7 cellular contexts compared by ENCODE assay signal in genomic region chr1:23826590-23826989, GRCh38. TPM values are rescaled to one million over a fixed set of nuclear protein-coding genes. Genes with fewer than 3 reads are reported as not detected.
DNase-seq lines count a peak whose midpoint lies in the region; ATAC-seq, FAIRE-seq and TF ChIP-seq lines count a peak whose summit lies in the region.
"Not testable (repeated sequence)": the region's sequence is repeated elsewhere in the genome, so short reads cannot be mapped to it uniquely, and the experiment has no call there.

No MANE protein-coding gene starts in this region.

- peak overlapping the region in 4 of 8 donors; percentile 9 to 98 (median 64) for H3K27ac Mint-ChIP-seq in CD8-positive, alpha-beta memory T cell
- H3K27ac Mint-ChIP-seq in T-cell: peak overlapping the region in 1 of 2 donors; percentile 97
- not testable (repeated sequence) for H3K27ac Mint-ChIP-seq in activated T-cell treated with anti-CD3 and anti-CD28 coated beads, Interleukin-2, amount 50 U/mL, for 72 hours; immature natural killer cell; nephron
- peak overlapping the region; percentile 98 for H3K27ac Mint-ChIP-seq in stimulated activated memory B cell treated with anti-CD40 and anti-IgM and Interleukin-4, amounts not matched to agents 10 μg/mL and 1 μg/mL and 100 μg/mL, for 72 hours

- not testable (repeated sequence) for H3K9me3 Mint-ChIP-seq in CD8-positive, alpha-beta memory T cell; T-cell; activated T-cell treated with anti-CD3 and anti-CD28 coated beads, Interleukin-2, amount 50 U/mL, for 72 hours; immature natural killer cell; nephron; stimulated activated memory B cell treated with anti-CD40 and anti-IgM and Interleukin-4, amounts not matched to agents 10 μg/mL and 1 μg/mL and 100 μg/mL, for 72 hours

- not testable (repeated sequence) for ATAC-seq in T-cell (replicated peaks in 1 of 4); activated T-cell treated with anti-CD3 and anti-CD28 coated beads, Interleukin-2, amount 50 U/mL, for 72 hours (replicated peaks in 1 of 2); GM12878; stimulated activated memory B cell treated with anti-CD40 and anti-IgM and Interleukin-4, amounts not matched to agents 10 μg/mL and 1 μg/mL and 100 μg/mL, for 72 hours

- not testable (repeated sequence) for TF ChIP-seq EP300 in GM12878 (IDR thresholded peaks at IDR 0.05; ENCODE audit: borderline replicate concordance in 1 of 2, control insufficient read depth in 1 of 2, low read depth in 2 of 2, low read length in 2 of 2)

- not testable (repeated sequence) for FAIRE-seq in GM12878 (lab: Jason Lieb, UNC)

- RAD21 ChIA-PET in GM12878 (lab: Charles Lee; ENCODE audit: unreplicated experiment): interaction anchor here (1.2 to 2.4 kb wide), 3 partner anchors 63 to 90 kb away, joined by 3 to 9 read pairs (median 6); no protein-coding TSS in a partner anchor

- not testable (repeated sequence) for TF ChIP-seq CTCF in GM12878 (IDR thresholded peaks at IDR 0.05 in 2 of 3, conservative IDR thresholded peaks at IDR 0.05 in 1 of 3; ENCODE audit: control insufficient read depth in 2 of 3, extremely low read depth in 1 of 3, insufficient read depth in 1 of 3, low read depth in 3 of 3, low read length in 3 of 3); nephron (IDR thresholded peaks at IDR 0.05; ENCODE audit: unreplicated experiment in 3 of 3)

- H2AFZ ChIP-seq in GM12878 (ENCODE audit: control insufficient read depth, low read depth, low read length): not testable (repeated sequence)

- not testable (repeated sequence) for H3K9me3 ChIP-seq in CD8-positive, alpha-beta memory T cell (ENCODE audit: low read length); GM12878 (replicated peaks; ENCODE audit: control insufficient read depth, insufficient read depth, low read length)

- CTCF ChIA-PET in CD8-positive, alpha-beta memory T cell (lab: Charles Lee): interaction anchor here (10.9 kb wide), 1 partner anchor 16 kb away, joined by 78 read pairs; no protein-coding TSS in a partner anchor
- CTCF ChIA-PET in T-cell (lab: Charles Lee): not testable (repeated sequence)
- CTCF ChIA-PET in GM12878 (lab: Yijun Ruan, JAX): interaction anchor here (0.6 to 2.7 kb wide), 3 partner anchors 8 to 90 kb away, joined by 3 to 19 read pairs (median 3); no protein-coding TSS in a partner anchor

- not testable (repeated sequence) for H4K20me1 ChIP-seq in GM12878 (ENCODE audit: control insufficient read depth, insufficient read depth)

- H3K4me3 ChIP-seq in CD8-positive, alpha-beta memory T cell (ENCODE audit: low read length); GM12878: not testable (repeated sequence)

- intact Hi-C loops in GM12878 (cut with micrococcal nuclease; ENCODE audit: unreplicated experiment): loop anchor here (1.0 kb wide), 1 partner anchor 39 kb away; no protein-coding TSS in a partner anchor

- not testable (repeated sequence) for H3K27me3 ChIP-seq in CD8-positive, alpha-beta memory T cell (ENCODE audit: insufficient read depth, low read length, poor library complexity, severe bottlenecking); GM12878 (replicated peaks in 1 of 2; ENCODE audit: control insufficient read depth in 2 of 2, insufficient read depth in 2 of 2, low read length in 1 of 2)

- not testable (repeated sequence) for H3K36me3 Mint-ChIP-seq in CD8-positive, alpha-beta memory T cell; T-cell; activated T-cell treated with anti-CD3 and anti-CD28 coated beads, Interleukin-2, amount 50 U/mL, for 72 hours (ENCODE audit: insufficient read depth in 2 of 2); immature natural killer cell; nephron (ENCODE audit: low read depth); stimulated activated memory B cell treated with anti-CD40 and anti-IgM and Interleukin-4, amounts not matched to agents 10 μg/mL and 1 μg/mL and 100 μg/mL, for 72 hours

- peak overlapping the region in 6 of 7 donors; percentile 67 to 97 (median 94) for H3K4me3 Mint-ChIP-seq in CD8-positive, alpha-beta memory T cell
- H3K4me3 Mint-ChIP-seq in T-cell: peak overlapping the region; percentile 93 to 95 (median 94)
- H3K4me3 Mint-ChIP-seq in activated T-cell treated with anti-CD3 and anti-CD28 coated beads, Interleukin-2, amount 50 U/mL, for 72 hours: peak overlapping the region; percentile 95 to 97
- peak overlapping the region; percentile 49 to 96 (median 60) for H3K4me3 Mint-ChIP-seq in immature natural killer cell
- H3K4me3 Mint-ChIP-seq in nephron: peak overlapping the region; percentile 61 to 64 (median 62)
- peak overlapping the region; percentile 41 for H3K4me3 Mint-ChIP-seq in stimulated activated memory B cell treated with anti-CD40 and anti-IgM and Interleukin-4, amounts not matched to agents 10 μg/mL and 1 μg/mL and 100 μg/mL, for 72 hours

- H3K4me1 ChIP-seq in CD8-positive, alpha-beta memory T cell (ENCODE audit: insufficient read depth, low read length): peaks cover 12% of the 10 kb centered on the region
- H3K4me1 ChIP-seq in GM12878 (ENCODE audit: control insufficient read depth, insufficient read depth, low read length): not testable (repeated sequence)

- SMC1A ChIA-PET in GM12878 (lab: Charles Lee; ENCODE audit: uncharacterized antibody, unreplicated experiment): interaction anchor here (0.7 to 1.5 kb wide), 4 partner anchors 8 to 83 kb away, joined by 3 to 5 read pairs (median 4); no protein-coding TSS in a partner anchor

- BruUV-seq in GM12878 (replicated peaks; lab: Mats Ljungman, UMichigan): not testable (repeated sequence)

- H3K79me2 ChIP-seq in GM12878 (ENCODE audit: control insufficient read depth, insufficient read depth, low read length): peaks cover 10% of the 10 kb centered on the region

- POLR2A ChIA-PET in CD8-positive, alpha-beta memory T cell (lab: Charles Lee): interaction anchor here (0.7 to 1.4 kb wide), 2 partner anchors 26 to 35 kb away, joined by 3 to 6 read pairs; partner anchors contain the start of gene GALE
- POLR2A ChIA-PET in T-cell (lab: Charles Lee) (interaction anchor here in 1 of 2 donors (0.6 kb wide), 1 partner anchor 135 kb away, joined by 4 read pairs; the partner anchor contains the start of gene RPL11), GM12878 (lab: Charles Lee) (interaction anchor here (0.9 to 3.5 kb wide), 3 partner anchors 16 to 84 kb away, joined by 3 to 22 read pairs (median 19); partner anchors contain the start of gene GALE)

- over 99% methylated on average over 13 of the region's 13 CpGs for WGBS in GM12878 (ENCODE audit: insufficient coverage, insufficient replicate concordance, low lambda C conversion rate, missing lambda C conversion rate)

- not testable (repeated sequence) for DNase-seq in CD8-positive, alpha-beta memory T cell; T-cell; activated T-cell treated with anti-CD3 and anti-CD28 coated beads, Interleukin-2, amount 50 U/mL, for 72 hours; GM12878 (ENCODE audit: low read depth, low spot score); immature natural killer cell

- not testable (repeated sequence) for H3K36me3 ChIP-seq in CD8-positive, alpha-beta memory T cell (ENCODE audit: insufficient read depth, low read length); GM12878 (ENCODE audit: control insufficient read depth in 2 of 2, insufficient read depth in 2 of 2, low read length in 1 of 2)

- H3K9ac ChIP-seq in GM12878 (ENCODE audit: control insufficient read depth, insufficient read depth, low read length): not testable (repeated sequence)

- peak overlapping the region; percentile 84; the same call in 1 of the 2 replicates for H3K4me2 ChIP-seq in GM12878 (ENCODE audit: control insufficient read depth, insufficient read depth)

- H3K27ac ChIP-seq in CD8-positive, alpha-beta memory T cell (ENCODE audit: low read depth, low read length); GM12878 (ENCODE audit: control insufficient read depth, insufficient read depth): not testable (repeated sequence)

- not testable (repeated sequence) for TF ChIP-seq RAD21 in GM12878 (IDR thresholded peaks at IDR 0.05; ENCODE audit: insufficient read depth, low read depth, low read length)

- in situ Hi-C loops in GM12878 (cut with MboI): not testable (repeated sequence)

- H3K27me3 Mint-ChIP-seq in CD8-positive, alpha-beta memory T cell; T-cell; activated T-cell treated with anti-CD3 and anti-CD28 coated beads, Interleukin-2, amount 50 U/mL, for 72 hours (ENCODE audit: low read depth); nephron (ENCODE audit: low read depth); stimulated activated memory B cell treated with anti-CD40 and anti-IgM and Interleukin-4, amounts not matched to agents 10 μg/mL and 1 μg/mL and 100 μg/mL, for 72 hours: not testable (repeated sequence)
- H3K27me3 Mint-ChIP-seq in immature natural killer cell (ENCODE audit: low read depth in 3 of 3): peaks cover 4 to 11% (median 6%) of the 10 kb centered on the region in 3 donors

- H3K4me1 Mint-ChIP-seq in CD8-positive, alpha-beta memory T cell: peaks cover 22 to 24% (median 24%) of the 10 kb centered on the region in 3 donors
- H3K4me1 Mint-ChIP-seq in T-cell (peaks cover 22 to 32% (median 26%) of the 10 kb centered on the region in 3 donors), immature natural killer cell (peaks cover 19 to 29% of the 10 kb centered on the region in 2 donors), nephron (peaks cover 11% of the 10 kb centered on the region)
- peaks cover 27% of the 10 kb centered on the region for H3K4me1 Mint-ChIP-seq in activated T-cell treated with anti-CD3 and anti-CD28 coated beads, Interleukin-2, amount 50 U/mL, for 72 hours (ENCODE audit: low read depth)
- peaks cover 25% of the 10 kb centered on the region for H3K4me1 Mint-ChIP-seq in stimulated activated memory B cell treated with anti-CD40 and anti-IgM and Interleukin-4, amounts not matched to agents 10 μg/mL and 1 μg/mL and 100 μg/mL, for 72 hours

- TF ChIP-seq POLR2A in GM12878 (IDR thresholded peaks at IDR 0.05; ENCODE audit: low read depth, low read length): not testable (repeated sequence)

RNA-seq across cellular contexts. Expression of gene HMGCL, which starts 1.4 kb away (rescaled TPM):
- 10 to 100 TPM; 24.7 to 25.3 TPM for total RNA-seq in CD8-positive, alpha-beta memory T cell
- 28.0 TPM for polyA plus RNA-seq in CD8-positive, alpha-beta memory T cell
- 10 to 100 TPM; 14.5 to 39.0 (median 32.9) TPM for total RNA-seq in T-cell
- 10 to 100 TPM; 44.1 to 47.4 TPM for total RNA-seq in activated T-cell treated with anti-CD3 and anti-CD28 coated beads, Interleukin-2, amount 50 U/mL, for 72 hours
- 49.0 and 49.4 TPM in 2 replicates for total RNA-seq in GM12878 (2013; cell fraction: nucleolus; rRNA removed)
- 34.2 and 35.9 TPM in 2 replicates for total RNA-seq in GM12878 (2014; rRNA removed)
- total RNA-seq in GM12878 (2014; rRNA removed; fragmentation: Illumina TruSeq; extraction: Trizol): 29.4 and 34.0 TPM in 2 replicates
- 29.4 and 33.1 TPM in 2 replicates for total RNA-seq in GM12878 (2021)
- 32.9 TPM for polyA plus RNA-seq in GM12878 (2011; ENCODE audit: low read depth)
- polyA plus RNA-seq in GM12878 (2011; rRNA removed): 30.6 and 35.5 TPM in 2 replicates
- 35.9 and 40.0 TPM in 2 replicates for polyA plus RNA-seq in GM12878 (2011; cell fraction: cytosol; rRNA removed)
- 21.1 and 28.7 TPM in 2 replicates for polyA plus RNA-seq in GM12878 (2011; cell fraction: nucleus; rRNA removed)
- polyA plus RNA-seq in GM12878 (2012): 32.2 and 51.7 TPM in 2 replicates
- polyA plus RNA-seq in GM12878 (2014; fragmentation: Illumina TruSeq; extraction: Trizol): 28.0 and 34.2 TPM in 2 replicates
- polyA plus RNA-seq in GM12878 (2014; fragmentation: Nextera tagmentation; extraction: Ambion mirVana): 100 to 1,000 TPM in 1 of 2 experiments, 10 to 100 TPM in 1; 75.9 to 127 TPM
- polyA plus RNA-seq in GM12878 (2014; rRNA removed): 32.1 and 37.3 TPM in 2 replicates
- 10 to 100 TPM; 40.1 to 40.5 TPM for polyA plus RNA-seq in GM12878 (2016; fragmentation: Nextera tagmentation; extraction: Ambion mirVana)
- polyA minus RNA-seq in GM12878 (2011; rRNA and poly(A)+ RNA removed): 25.5 and 28.4 TPM in 2 replicates
- 6.3 and 8.2 TPM in 2 replicates for polyA minus RNA-seq in GM12878 (2011; cell fraction: cytosol; rRNA and poly(A)+ RNA removed)
- 8.8 and 12.3 TPM in 2 replicates for polyA minus RNA-seq in GM12878 (2011; cell fraction: nucleus; rRNA and poly(A)+ RNA removed)
- 10 to 100 TPM; 32.8 to 57.9 (median 36.2) TPM for polyA plus RNA-seq in immature natural killer cell

RNA-seq across cellular contexts. Expression of gene GALE, which starts 26.0 kb away (rescaled TPM):
- total RNA-seq in CD8-positive, alpha-beta memory T cell: 10 to 100 TPM; 50.5 to 55.3 TPM
- 17.2 TPM for polyA plus RNA-seq in CD8-positive, alpha-beta memory T cell
- 10 to 100 TPM in 3 of 5 donors, 1 to 10 TPM in 2; 7.5 to 16.5 (median 12.6) TPM for total RNA-seq in T-cell
- total RNA-seq in activated T-cell treated with anti-CD3 and anti-CD28 coated beads, Interleukin-2, amount 50 U/mL, for 72 hours: 10 to 100 TPM; 26.8 to 30.7 TPM
- total RNA-seq in GM12878 (2013; cell fraction: nucleolus; rRNA removed): 22.6 and 31.0 TPM in 2 replicates
- total RNA-seq in GM12878 (2014; rRNA removed): 46.8 and 51.6 TPM in 2 replicates
- total RNA-seq in GM12878 (2014; rRNA removed; fragmentation: Illumina TruSeq; extraction: Trizol): 24.2 and 27.6 TPM in 2 replicates
- total RNA-seq in GM12878 (2021): 41.7 and 47.5 TPM in 2 replicates
- 11.5 TPM for polyA plus RNA-seq in GM12878 (2011; ENCODE audit: low read depth)
- 14.5 and 23.8 TPM in 2 replicates for polyA plus RNA-seq in GM12878 (2011; rRNA removed)
- polyA plus RNA-seq in GM12878 (2011; cell fraction: cytosol; rRNA removed): 35.5 and 41.5 TPM in 2 replicates
- 46.5 and 47.9 TPM in 2 replicates for polyA plus RNA-seq in GM12878 (2011; cell fraction: nucleus; rRNA removed)
- polyA plus RNA-seq in GM12878 (2012): 21.1 and 26.8 TPM in 2 replicates
- 23.6 and 34.0 TPM in 2 replicates for polyA plus RNA-seq in GM12878 (2014; fragmentation: Illumina TruSeq; extraction: Trizol)
- polyA plus RNA-seq in GM12878 (2014; fragmentation: Nextera tagmentation; extraction: Ambion mirVana): 1 to 10 TPM; 4.2 to 10.0 TPM
- 50.2 and 50.8 TPM in 2 replicates for polyA plus RNA-seq in GM12878 (2014; rRNA removed)
- polyA plus RNA-seq in GM12878 (2016; fragmentation: Nextera tagmentation; extraction: Ambion mirVana): 10 to 100 TPM; 72.2 to 93.7 TPM
- 10.7 and 20.4 TPM in 2 replicates for polyA minus RNA-seq in GM12878 (2011; rRNA and poly(A)+ RNA removed)
- 10.0 and 10.7 TPM in 2 replicates for polyA minus RNA-seq in GM12878 (2011; cell fraction: cytosol; rRNA and poly(A)+ RNA removed)
- polyA minus RNA-seq in GM12878 (2011; cell fraction: nucleus; rRNA and poly(A)+ RNA removed): 7.7 and 12.5 TPM in 2 replicates
- polyA plus RNA-seq in immature natural killer cell: 10 to 100 TPM; 31.2 to 52.9 (median 39.9) TPM

RNA-seq across cellular contexts. Expression of gene LYPLA2, which starts 35.6 kb away (rescaled TPM):
- 100 to 1,000 TPM in 1 of 2 experiments, 10 to 100 TPM in 1; 99.9 to 100 TPM for total RNA-seq in CD8-positive, alpha-beta memory T cell
- polyA plus RNA-seq in CD8-positive, alpha-beta memory T cell: 109 TPM
- 10 to 100 TPM; 47.8 to 70.9 (median 67.6) TPM for total RNA-seq in T-cell
- total RNA-seq in activated T-cell treated with anti-CD3 and anti-CD28 coated beads, Interleukin-2, amount 50 U/mL, for 72 hours: 10 to 100 TPM; 63.4 to 71.5 TPM
- total RNA-seq in GM12878 (2013; cell fraction: nucleolus; rRNA removed): 15.9 and 20.7 TPM in 2 replicates
- 94.0 and 107 TPM in 2 replicates for total RNA-seq in GM12878 (2014; rRNA removed)
- total RNA-seq in GM12878 (2014; rRNA removed; fragmentation: Illumina TruSeq; extraction: Trizol): 28.8 and 30.1 TPM in 2 replicates
- 77.0 and 79.6 TPM in 2 replicates for total RNA-seq in GM12878 (2021)
- 23.2 TPM for polyA plus RNA-seq in GM12878 (2011; ENCODE audit: low read depth)
- polyA plus RNA-seq in GM12878 (2011; rRNA removed): 21.9 and 41.5 TPM in 2 replicates
- 72.1 and 103 TPM in 2 replicates for polyA plus RNA-seq in GM12878 (2011; cell fraction: cytosol; rRNA removed)
- polyA plus RNA-seq in GM12878 (2011; cell fraction: nucleus; rRNA removed): 115 and 123 TPM in 2 replicates
- 46.2 and 62.6 TPM in 2 replicates for polyA plus RNA-seq in GM12878 (2012)
- polyA plus RNA-seq in GM12878 (2014; fragmentation: Illumina TruSeq; extraction: Trizol): 15.5 and 47.7 TPM in 2 replicates
- 1 to 10 TPM; 2.7 to 5.9 TPM for polyA plus RNA-seq in GM12878 (2014; fragmentation: Nextera tagmentation; extraction: Ambion mirVana)
- polyA plus RNA-seq in GM12878 (2014; rRNA removed): 110 and 131 TPM in 2 replicates
- 100 to 1,000 TPM; 116 to 129 TPM for polyA plus RNA-seq in GM12878 (2016; fragmentation: Nextera tagmentation; extraction: Ambion mirVana)
- polyA minus RNA-seq in GM12878 (2011; rRNA and poly(A)+ RNA removed): 25.5 and 47.7 TPM in 2 replicates
- 26.0 and 26.1 TPM in 2 replicates for polyA minus RNA-seq in GM12878 (2011; cell fraction: cytosol; rRNA and poly(A)+ RNA removed)
- polyA minus RNA-seq in GM12878 (2011; cell fraction: nucleus; rRNA and poly(A)+ RNA removed): 16.3 and 23.5 TPM in 2 replicates
- polyA plus RNA-seq in immature natural killer cell: 100 to 1,000 TPM in 2 of 3 donors, 10 to 100 TPM in 1; 91.9 to 142 (median 117) TPM

RNA-seq across cellular contexts. Expression of gene FUCA1, which starts 41.5 kb away (rescaled TPM):
- total RNA-seq in CD8-positive, alpha-beta memory T cell: 10 to 100 TPM; 14.1 to 15.7 TPM
- 17.2 TPM for polyA plus RNA-seq in CD8-positive, alpha-beta memory T cell
- total RNA-seq in T-cell: 10 to 100 TPM in 3 of 5 donors, 1 to 10 TPM in 2; 5.6 to 11.5 (median 10.7) TPM
- total RNA-seq in activated T-cell treated with anti-CD3 and anti-CD28 coated beads, Interleukin-2, amount 50 U/mL, for 72 hours: 1 to 10 TPM; 5.5 to 9.0 TPM
- 37.5 and 45.4 TPM in 2 replicates for total RNA-seq in GM12878 (2013; cell fraction: nucleolus; rRNA removed)
- 53.7 and 59.5 TPM in 2 replicates for total RNA-seq in GM12878 (2014; rRNA removed)
- total RNA-seq in GM12878 (2014; rRNA removed; fragmentation: Illumina TruSeq; extraction: Trizol): 51.4 and 54.4 TPM in 2 replicates
- 41.3 and 42.4 TPM in 2 replicates for total RNA-seq in GM12878 (2021)
- 40.3 TPM for polyA plus RNA-seq in GM12878 (2011; ENCODE audit: low read depth)
- 51.6 and 65.1 TPM in 2 replicates for polyA plus RNA-seq in GM12878 (2011; rRNA removed)
- 31.8 and 33.0 TPM in 2 replicates for polyA plus RNA-seq in GM12878 (2011; cell fraction: cytosol; rRNA removed)
- polyA plus RNA-seq in GM12878 (2011; cell fraction: nucleus; rRNA removed): 19.2 and 22.0 TPM in 2 replicates
- polyA plus RNA-seq in GM12878 (2012): 39.7 and 51.5 TPM in 2 replicates
- polyA plus RNA-seq in GM12878 (2014; fragmentation: Illumina TruSeq; extraction: Trizol): 55.9 and 61.5 TPM in 2 replicates
- 10 to 100 TPM; 33.3 to 41.8 TPM for polyA plus RNA-seq in GM12878 (2014; fragmentation: Nextera tagmentation; extraction: Ambion mirVana)
- polyA plus RNA-seq in GM12878 (2014; rRNA removed): 39.6 and 49.9 TPM in 2 replicates
- 100 to 1,000 TPM; 112 to 117 TPM for polyA plus RNA-seq in GM12878 (2016; fragmentation: Nextera tagmentation; extraction: Ambion mirVana)
- polyA minus RNA-seq in GM12878 (2011; rRNA and poly(A)+ RNA removed): 29.6 and 35.9 TPM in 2 replicates
- 10.7 and 11.8 TPM in 2 replicates for polyA minus RNA-seq in GM12878 (2011; cell fraction: cytosol; rRNA and poly(A)+ RNA removed)
- 5.4 and 9.6 TPM in 2 replicates for polyA minus RNA-seq in GM12878 (2011; cell fraction: nucleus; rRNA and poly(A)+ RNA removed)
- polyA plus RNA-seq in immature natural killer cell: 10 to 100 TPM; 24.3 to 27.7 (median 26.1) TPM

RNA-seq across cellular contexts. Expression of gene PITHD1, which starts 48.4 kb away (rescaled TPM):
- total RNA-seq in CD8-positive, alpha-beta memory T cell: 100 to 1,000 TPM; 105 TPM
- 68.5 TPM for polyA plus RNA-seq in CD8-positive, alpha-beta memory T cell
- 10 to 100 TPM; 60.7 to 87.1 (median 70.8) TPM for total RNA-seq in T-cell
- total RNA-seq in activated T-cell treated with anti-CD3 and anti-CD28 coated beads, Interleukin-2, amount 50 U/mL, for 72 hours: 100 to 1,000 TPM in 1 of 2 donors, 10 to 100 TPM in 1; 83.2 to 107 TPM
- total RNA-seq in GM12878 (2013; cell fraction: nucleolus; rRNA removed): 19.1 and 27.2 TPM in 2 replicates
- total RNA-seq in GM12878 (2014; rRNA removed): 75.6 and 81.1 TPM in 2 replicates
- 64.2 and 68.6 TPM in 2 replicates for total RNA-seq in GM12878 (2014; rRNA removed; fragmentation: Illumina TruSeq; extraction: Trizol)
- 61.7 and 65.5 TPM in 2 replicates for total RNA-seq in GM12878 (2021)
- polyA plus RNA-seq in GM12878 (2011; ENCODE audit: low read depth): 51.3 TPM
- 80.5 and 82.2 TPM in 2 replicates for polyA plus RNA-seq in GM12878 (2011; rRNA removed)
- polyA plus RNA-seq in GM12878 (2011; cell fraction: cytosol; rRNA removed): 52.2 and 60.4 TPM in 2 replicates
- polyA plus RNA-seq in GM12878 (2011; cell fraction: nucleus; rRNA removed): 41.3 and 41.4 TPM in 2 replicates
- 43.9 and 44.2 TPM in 2 replicates for polyA plus RNA-seq in GM12878 (2012)
- 64.4 and 69.9 TPM in 2 replicates for polyA plus RNA-seq in GM12878 (2014; fragmentation: Illumina TruSeq; extraction: Trizol)
- polyA plus RNA-seq in GM12878 (2014; fragmentation: Nextera tagmentation; extraction: Ambion mirVana): 10 to 100 TPM; 23.7 to 43.3 TPM
- 69.6 and 72.6 TPM in 2 replicates for polyA plus RNA-seq in GM12878 (2014; rRNA removed)
- 10 to 100 TPM; 64.8 to 73.2 TPM for polyA plus RNA-seq in GM12878 (2016; fragmentation: Nextera tagmentation; extraction: Ambion mirVana)
- polyA minus RNA-seq in GM12878 (2011; rRNA and poly(A)+ RNA removed): 15.8 and 23.9 TPM in 2 replicates
- polyA minus RNA-seq in GM12878 (2011; cell fraction: cytosol; rRNA and poly(A)+ RNA removed): 7.1 and 9.4 TPM in 2 replicates
- 8.7 and 15.4 TPM in 2 replicates for polyA minus RNA-seq in GM12878 (2011; cell fraction: nucleus; rRNA and poly(A)+ RNA removed)
- 10 to 100 TPM; 62.5 to 89.2 (median 82.4) TPM for polyA plus RNA-seq in immature natural killer cell

Comparison
In these comparisons a context has a peak if more than half of its experiments do, and no peak if none do; other contexts are left out.
1. H3K4me3 Mint-ChIP-seq: peak in every context shown above with its lines; median percentile 96 in activated T-cell treated with anti-CD3 and anti-CD28 coated beads, Interleukin-2, amount 50 U/mL, for 72 hours; 94 in T-cell; 94 in CD8-positive, alpha-beta memory T cell; 62 in nephron; 60 in immature natural killer cell; 41 in stimulated activated memory B cell treated with anti-CD40 and anti-IgM and Interleukin-4, amounts not matched to agents 10 μg/mL and 1 μg/mL and 100 μg/mL, for 72 hours.